Comparison of ENCODE assay signal across 13 cellular contexts in genomic region chr9:17824927-17825659, GRCh38.
DNase-seq lines count a peak whose midpoint lies in the region; ATAC-seq and TF ChIP-seq lines count a peak whose summit lies in the region.
"Had no signal": no experiment of that assay in that cellular context is flagged by ENCODE, and none has a peak within 500 bp of the region (broad histone marks: within the 10 kb centered on the region; RNA-seq: fewer than 3 reads in every experiment).

No MANE protein-coding gene starts in this region.

- H3K9me3 ChIP-seq in esophagus muscularis mucosa (no peaks in the 10 kb centered on the region), right cardiac atrium (ENCODE audit: control insufficient read depth, low read length) (no peaks in the 10 kb centered on the region)
- H3K9me3 ChIP-seq: BLaER1 treated with 17β-estradiol and CSF1 and Interleukin-3, amounts not matched to agents 10 nM and 100 nM had no signal

- TF ChIP-seq EP300 in esophagus muscularis mucosa (IDR thresholded peaks at IDR 0.05): no peak

- no peaks in the 10 kb centered on the region for H3K36me3 ChIP-seq in esophagus muscularis mucosa
- H3K36me3 ChIP-seq: BLaER1 treated with 17β-estradiol and CSF1 and Interleukin-3, amounts not matched to agents 10 nM and 100 nM had no signal

- TF ChIP-seq POLR2A in esophagus muscularis mucosa (IDR thresholded peaks at IDR 0.05; ENCODE audit: low read depth): no peak

- H3K27ac ChIP-seq in esophagus muscularis mucosa (replicated peaks in 1 of 4) (peak overlapping the region; percentile 35 to 68 (median 54)), right cardiac atrium (ENCODE audit: low read length) (no peak overlapping the region), foreskin keratinocyte (no peak overlapping the region)
- H3K27ac ChIP-seq: BLaER1 treated with 17β-estradiol and CSF1 and Interleukin-3, amounts not matched to agents 10 nM and 100 nM had no signal

- intact Hi-C loops in Right ventricle myocardium superior (cut with DNase I) (no loop called here), cardiac septum (cut with DNase I) (no loop called here), esophagus muscularis mucosa (cut with DNase I) (loop anchor here (5.0 kb wide), 1 partner anchor 77 kb away; no protein-coding TSS in a partner anchor), right cardiac atrium (cut with DNase I) (no loop called here)

- WGBS in esophagus muscularis mucosa: 94% methylated on average over 1 of the region's 1 CpG
- WGBS in right cardiac atrium: 94% methylated on average over 1 of the region's 1 CpG

- peak; percentile 90 for ATAC-seq in Right ventricle myocardium superior (ENCODE audit: poor library complexity)
- peak; percentile 71 to 80 for ATAC-seq in right cardiac atrium
- ATAC-seq in GM18502 (IDR thresholded peaks at IDR 0.05; ENCODE audit: poor library complexity, unreplicated experiment): no peak
- ATAC-seq in foreskin keratinocyte: no peak
- ATAC-seq: Panc1 had no signal

- H3K27me3 ChIP-seq in esophagus muscularis mucosa (no peaks in the 10 kb centered on the region), right cardiac atrium (ENCODE audit: control insufficient read depth, insufficient read depth) (no peaks in the 10 kb centered on the region), foreskin keratinocyte (no peaks in the 10 kb centered on the region)

- TF ChIP-seq CTCF in esophagus muscularis mucosa (IDR thresholded peaks at IDR 0.05) (no peak), foreskin keratinocyte (conservative IDR thresholded peaks at IDR 0.05) (no peak)

- DNase-seq in Right ventricle myocardium superior (no peak), cardiac septum (ENCODE audit: low spot score) (no peak), esophagus muscularis mucosa (ENCODE audit: extremely low spot score) (no peak), right cardiac atrium (no peak), foreskin keratinocyte (no peak), NCI-H82 (lab: John Stamatoyannopoulos, UW) (no peak), cerebellum (ENCODE audit: low spot score) (no peak)
- DNase-seq: KBM-7, NCI-H1092, NCI-H526 treated with DMSO at 0.1 percent for 48 hours had no signal

- H3K4me3 ChIP-seq in esophagus muscularis mucosa (peak overlapping the region in 1 of 4 donors; percentile 13), right cardiac atrium (ENCODE audit: low read length) (no peak overlapping the region)
- H3K4me3 ChIP-seq: BLaER1 treated with 17β-estradiol and CSF1 and Interleukin-3, amounts not matched to agents 10 nM and 100 nM had no signal

- H3K4me1 ChIP-seq in esophagus muscularis mucosa: peaks cover 14 to 25% (median 17%) of the 10 kb centered on the region in 4 donors
- peaks cover 2% of the 10 kb centered on the region for H3K4me1 ChIP-seq in right cardiac atrium (ENCODE audit: control insufficient read depth, insufficient read depth, low read length)
- H3K4me1 ChIP-seq in foreskin keratinocyte: no peaks in the 10 kb centered on the region

Comparison
In these comparisons a context has a peak if more than half of its experiments do, and no peak if none do; other contexts are left out.
1. ATAC-seq: peak in Right ventricle myocardium superior (single experiment) and right cardiac atrium (2 of 2); none in GM18502 (single experiment) and foreskin keratinocyte (single experiment).
2. H3K27ac ChIP-seq: peak in esophagus muscularis mucosa (4 of 4); none in right cardiac atrium (single experiment) and foreskin keratinocyte (single experiment).